In genomic region chr11:111312076-111312475, GRCh38 we compare ENCODE assay signal across 33 cellular contexts. TPM values are rescaled to one million over a fixed set of nuclear protein-coding genes. Genes with fewer than 3 reads are reported as not detected.
"Had no signal": no experiment of that assay in that cellular context is flagged by ENCODE, and none has a peak within 500 bp of the region (broad histone marks: within the 10 kb centered on the region; RNA-seq: fewer than 3 reads in every experiment).

No MANE protein-coding gene starts in this region.

- H3K4me3 ChIP-seq: cardiac muscle cell, SJCRH30 had no signal

- H3K27ac Mint-ChIP-seq: activated CD4-positive, alpha-beta memory T cell treated with anti-CD3 and anti-CD28 coated beads for 36 hours; activated CD4-positive, alpha-beta T cell treated with anti-CD3 and anti-CD28 coated beads, Interleukin-2, amount 10 ng/mL, durations not matched to agents 24 days and 14 days; activated naive CD4-positive, alpha-beta T cell treated with anti-CD3 and anti-CD28 coated beads for 36 hours; activated naive CD8-positive, alpha-beta T cell; activated T-helper 17 cell treated with anti-CD3 and anti-CD28 coated beads, Interleukin-2, amount 50 U/mL, for 72 hours; brain; T-helper 2 cell treated with Interferon-gamma antibody and Interleukin-4, amounts not matched to agents 5 μg/mL and 100 μg/mL, for 36 hours; WTC11 had no signal

- H3K9me3 Mint-ChIP-seq: activated CD4-positive, alpha-beta memory T cell treated with anti-CD3 and anti-CD28 coated beads for 36 hours; activated CD4-positive, alpha-beta T cell treated with anti-CD3 and anti-CD28 coated beads, Interleukin-2, amount 10 ng/mL, durations not matched to agents 24 days and 14 days; activated T-helper 17 cell treated with anti-CD3 and anti-CD28 coated beads, Interleukin-2, amount 50 U/mL, for 72 hours; T-helper 2 cell treated with Interferon-gamma antibody and Interleukin-4, amounts not matched to agents 5 μg/mL and 100 μg/mL, for 36 hours had no signal

- DNase-seq: activated CD4-positive, alpha-beta memory T cell treated with anti-CD3 and anti-CD28 coated beads for 36 hours; activated CD4-positive, alpha-beta T cell treated with anti-CD3 and anti-CD28 coated beads for 1 hour; activated CD4-positive, alpha-beta T cell treated with anti-CD3 and anti-CD28 coated beads, Interleukin-2, amount 10 ng/mL, durations not matched to agents 24 days and 14 days; activated CD8-positive, alpha-beta memory T cell treated with anti-CD3 and anti-CD28 coated beads for 24 hours; activated gamma-delta T cell; activated naive CD4-positive, alpha-beta T cell treated with anti-CD3 and anti-CD28 coated beads for 36 hours; activated T-cell treated with anti-CD3 and anti-CD28 coated beads, Interleukin-2, amount 50 U/mL, for 48 hours; amygdala; KG1; NCI-H1048; NCI-H1417 treated with DMSO at 0.1 percent for 48 hours; NCI-H1694; NCI-H2029; NCI-H226; NCI-H524 treated with DMSO at 0.1 percent for 48 hours; NCI-H774; NK-92 treated with Interleukin-12 subunit alpha and Interleukin-12 subunit beta, amount 100 ng/mL, for 24 hours; OCI-M1; RPMI8226; SJCRH30; SW 1271 had no signal

- H3K27ac ChIP-seq: cardiac muscle cell, SJCRH30 had no signal

- ATAC-seq: activated T-helper 17 cell treated with anti-CD3 and anti-CD28 coated beads, Interleukin-2, amount 50 U/mL, for 72 hours; Panc1; Right ventricle myocardium inferior; SK-N-SH treated with all-trans-retinoic acid at 6 μM for 48 hours; WTC11 had no signal

- H3K9me3 ChIP-seq: SJCRH30 had no signal

- H3K4me1 Mint-ChIP-seq: activated CD4-positive, alpha-beta T cell treated with anti-CD3 and anti-CD28 coated beads, Interleukin-2, amount 10 ng/mL, durations not matched to agents 24 days and 14 days; activated T-helper 17 cell treated with anti-CD3 and anti-CD28 coated beads, Interleukin-2, amount 50 U/mL, for 72 hours had no signal

- H3K27me3 ChIP-seq: SJCRH30 had no signal

- H3K4me3 Mint-ChIP-seq: activated CD4-positive, alpha-beta memory T cell treated with anti-CD3 and anti-CD28 coated beads for 36 hours; activated CD4-positive, alpha-beta T cell treated with anti-CD3 and anti-CD28 coated beads, Interleukin-2, amount 10 ng/mL, durations not matched to agents 24 days and 14 days; activated naive CD4-positive, alpha-beta T cell treated with anti-CD3 and anti-CD28 coated beads for 36 hours; activated naive CD8-positive, alpha-beta T cell; activated T-helper 17 cell treated with anti-CD3 and anti-CD28 coated beads, Interleukin-2, amount 50 U/mL, for 72 hours; brain; T-helper 2 cell treated with Interferon-gamma antibody and Interleukin-4, amounts not matched to agents 5 μg/mL and 100 μg/mL, for 36 hours; WTC11 had no signal

- H3K36me3 Mint-ChIP-seq: activated CD4-positive, alpha-beta memory T cell treated with anti-CD3 and anti-CD28 coated beads for 36 hours; activated naive CD8-positive, alpha-beta T cell; brain; WTC11 had no signal

- H3K36me3 ChIP-seq: cardiac muscle cell, SJCRH30 had no signal

RNA-seq across cellular contexts. Expression of gene POU2AF3, which starts 13.7 kb away (rescaled TPM):
- total RNA-seq: activated CD4-positive, alpha-beta memory T cell treated with anti-CD3 and anti-CD28 coated beads for 36 hours; activated naive CD4-positive, alpha-beta T cell treated with anti-CD3 and anti-CD28 coated beads for 36 hours; activated T-helper 17 cell treated with anti-CD3 and anti-CD28 coated beads, Interleukin-2, amount 50 U/mL, for 72 hours; LHCN-M2; M059J; SJCRH30; T-helper 1 cell treated with Interleukin-12 subunit alpha and Interleukin-12 subunit beta and Interleukin-4 antibody, amounts not matched to agents 30 ng/mL and 1 ng/mL, for 36 hours had no signal
